In genomic region chr2:189213226-189213625, GRCh38 we compare ENCODE assay signal across 17 cellular contexts.
"Had no signal": no experiment of that assay in that cellular context is flagged by ENCODE, and none has a peak within 500 bp of the region (broad histone marks: within the 10 kb centered on the region; RNA-seq: fewer than 3 reads in every experiment).

No MANE protein-coding gene starts in this region.

- H3K9me3 ChIP-seq: lower lobe of right lung, mucosa of descending colon, prostate gland, sigmoid colon, testis, upper lobe of right lung had no signal

- H3K4me3 ChIP-seq: lower lobe of right lung, mucosa of descending colon, prostate gland, sigmoid colon, testis, upper lobe of right lung had no signal

- H3K36me3 Mint-ChIP-seq: activated naive CD8-positive, alpha-beta T cell treated with anti-CD3 and anti-CD28 coated beads, Interleukin-2, amount 10 ng/mL, durations not matched to agents 7 days and 5 days had no signal

- H3K4me1 ChIP-seq: lower lobe of right lung, prostate gland, testis had no signal

- H3K27ac ChIP-seq: lower lobe of right lung, prostate gland, sigmoid colon, testis, upper lobe of right lung had no signal

- H3K9me3 Mint-ChIP-seq: activated CD4-positive, alpha-beta memory T cell treated with anti-CD3 and anti-CD28 coated beads, Interleukin-2, amount 10 ng/mL, durations not matched to agents 7 days and 5 days; activated naive CD8-positive, alpha-beta T cell treated with anti-CD3 and anti-CD28 coated beads, Interleukin-2, amount 10 ng/mL, durations not matched to agents 7 days and 5 days; naive thymus-derived CD8-positive, alpha-beta T cell; stimulated activated naive CD8-positive, alpha-beta T cell treated with anti-CD3 and anti-CD28 coated beads, Interleukin-15, Interleukin-2, amounts not matched to agents 100 ng/mL and 50 ng/mL, for 24 hours had no signal

- H3K4me1 Mint-ChIP-seq: naive thymus-derived CD8-positive, alpha-beta T cell had no signal

- H3K27me3 Mint-ChIP-seq: activated naive CD8-positive, alpha-beta T cell treated with anti-CD3 and anti-CD28 coated beads, Interleukin-2, amount 10 ng/mL, durations not matched to agents 7 days and 5 days; naive thymus-derived CD8-positive, alpha-beta T cell; stimulated activated naive CD8-positive, alpha-beta T cell treated with anti-CD3 and anti-CD28 coated beads, Interleukin-15, Interleukin-2, amounts not matched to agents 100 ng/mL and 50 ng/mL, for 24 hours had no signal

- H3K36me3 ChIP-seq: lower lobe of right lung, prostate gland, sigmoid colon, upper lobe of right lung had no signal

- H3K4me3 Mint-ChIP-seq: activated CD4-positive, alpha-beta memory T cell treated with anti-CD3 and anti-CD28 coated beads, Interleukin-2, amount 10 ng/mL, durations not matched to agents 7 days and 5 days; activated naive CD8-positive, alpha-beta T cell treated with anti-CD3 and anti-CD28 coated beads, Interleukin-2, amount 10 ng/mL, durations not matched to agents 7 days and 5 days; naive thymus-derived CD8-positive, alpha-beta T cell; stimulated activated naive CD8-positive, alpha-beta T cell treated with anti-CD3 and anti-CD28 coated beads, Interleukin-15, Interleukin-2, amounts not matched to agents 100 ng/mL and 50 ng/mL, for 24 hours had no signal

- ATAC-seq: lower lobe of right lung; mucosa of descending colon; naive thymus-derived CD8-positive, alpha-beta T cell; upper lobe of right lung had no signal

- H3K27me3 ChIP-seq: sigmoid colon, testis, upper lobe of right lung had no signal

- DNase-seq: activated CD4-positive, alpha-beta memory T cell treated with anti-CD3 and anti-CD28 coated beads, Interleukin-2, amount 10 ng/mL, durations not matched to agents 7 days and 5 days; activated CD4-positive, CD25-positive, alpha-beta regulatory T cell treated with anti-CD3 and anti-CD28 coated beads, Interleukin-2, amount 50 U/mL, for 72 hours; activated gamma-delta T cell treated with Interleukin-2 at 50 U/mL for 16 hours; activated naive CD8-positive, alpha-beta T cell treated with anti-CD3 and anti-CD28 coated beads, Interleukin-2, amount 10 ng/mL, durations not matched to agents 7 days and 5 days; activated T-cell treated with anti-CD3 and anti-CD28 coated beads, Interleukin-2, amount 50 U/mL, for 48 hours; aorta; lower lobe of right lung; mucosa of descending colon; naive thymus-derived CD8-positive, alpha-beta T cell; sigmoid colon; stimulated activated CD4-positive, alpha-beta T cell treated with anti-CD3 and anti-CD28 coated beads, Interleukin-12 subunit alpha, Interleukin-12 subunit beta, amount 100 ng/mL, for 4 hours; stimulated activated CD4-positive, alpha-beta T cell treated with anti-CD3 and anti-CD28 coated beads, Interleukin-4, amount 100 ng/mL, for 1 hour; stimulated activated CD8-positive, alpha-beta memory T cell treated with anti-CD3 and anti-CD28 coated beads, Interleukin-4, amount 100 ng/mL, for 48 hours; testis; upper lobe of right lung had no signal

- H3K27ac Mint-ChIP-seq: activated CD4-positive, alpha-beta memory T cell treated with anti-CD3 and anti-CD28 coated beads, Interleukin-2, amount 10 ng/mL, durations not matched to agents 7 days and 5 days; activated naive CD8-positive, alpha-beta T cell treated with anti-CD3 and anti-CD28 coated beads, Interleukin-2, amount 10 ng/mL, durations not matched to agents 7 days and 5 days; naive thymus-derived CD8-positive, alpha-beta T cell; stimulated activated naive CD8-positive, alpha-beta T cell treated with anti-CD3 and anti-CD28 coated beads, Interleukin-15, Interleukin-2, amounts not matched to agents 100 ng/mL and 50 ng/mL, for 24 hours had no signal
